ENCODE assay signal across 29 cellular contexts in the genomic region with DNA sequence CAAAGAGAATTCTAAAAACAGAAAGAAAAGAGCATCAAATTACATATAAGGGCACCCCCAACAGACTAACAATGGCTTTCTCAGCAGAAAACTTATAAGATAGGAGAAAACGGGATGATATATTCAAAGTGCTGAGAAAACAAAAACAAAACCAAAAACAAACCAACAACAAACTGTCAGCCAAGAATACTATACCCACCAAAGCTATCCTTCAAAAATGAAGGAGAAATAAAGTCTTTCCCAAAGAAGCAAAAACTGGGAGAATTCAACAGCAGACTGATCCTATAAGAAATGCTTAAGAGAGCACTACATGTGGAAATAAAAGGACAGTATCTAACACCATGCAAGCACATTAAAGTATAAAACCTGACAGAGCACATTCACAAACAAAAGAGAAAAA.
"Had no signal": no experiment of that assay in that cellular context is flagged by ENCODE, and none has a peak within 500 bp of the region (broad histone marks: within the 10 kb centered on the region; RNA-seq: fewer than 3 reads in every experiment).

No MANE protein-coding gene starts in this region.

- FAIRE-seq: endometrium, endothelial cell of umbilical vein had no signal

- H3K27ac ChIP-seq: body of pancreas, colonic mucosa, epithelial cell of prostate, esophagus squamous epithelium had no signal

- H3K27me3 ChIP-seq: body of pancreas, colonic mucosa, esophagus squamous epithelium had no signal

- H3K4me3 ChIP-seq: body of pancreas, colonic mucosa, esophagus squamous epithelium had no signal

- H3K36me3 ChIP-seq: colonic mucosa had no signal

- ATAC-seq: activated CD4-positive, alpha-beta T cell treated with anti-CD3 and anti-CD28 coated beads for 36 hours; activated CD8-positive, alpha-beta memory T cell treated with anti-CD3 and anti-CD28 coated beads, Interleukin-2, amount 10 ng/mL, durations not matched to agents 7 days and 5 days; activated CD8-positive, alpha-beta T cell treated with anti-CD3 and anti-CD28 coated beads, Interleukin-2, amount 10 ng/mL, durations not matched to agents 7 days and 5 days; activated naive CD4-positive, alpha-beta T cell treated with anti-CD3 and anti-CD28 coated beads, Interleukin-2, amount 50 U/mL, for 72 hours; body of pancreas had no signal

- H3K4me1 ChIP-seq: colonic mucosa had no signal

- H3K9me3 ChIP-seq: colonic mucosa had no signal

- H3K27ac Mint-ChIP-seq: activated CD4-positive, alpha-beta memory T cell treated with anti-CD3 and anti-CD28 coated beads for 36 hours; activated CD4-positive, alpha-beta T cell treated with anti-CD3 and anti-CD28 coated beads for 36 hours; activated CD4-positive, alpha-beta T cell treated with anti-CD3 and anti-CD28 coated beads, Interleukin-2, amount 10 ng/mL, durations not matched to agents 24 days and 14 days; activated CD8-positive, alpha-beta memory T cell treated with anti-CD3 and anti-CD28 coated beads, Interleukin-2, amount 10 ng/mL, durations not matched to agents 7 days and 5 days; activated CD8-positive, alpha-beta T cell treated with anti-CD3 and anti-CD28 coated beads, Interleukin-2, amount 10 ng/mL, durations not matched to agents 7 days and 5 days; activated naive CD4-positive, alpha-beta T cell treated with anti-CD3 and anti-CD28 coated beads, Interleukin-2, amount 10 ng/mL, durations not matched to agents 7 days and 5 days; activated naive CD4-positive, alpha-beta T cell treated with anti-CD3 and anti-CD28 coated beads, Interleukin-2, amount 50 U/mL, for 72 hours; activated naive CD8-positive, alpha-beta T cell treated with anti-CD3 and anti-CD28 coated beads, Interleukin-2, amount 10 ng/mL, durations not matched to agents 7 days and 5 days; activated T-helper 1 cell treated with anti-CD3 and anti-CD28 coated beads, Interleukin-12 subunit alpha, Interleukin-12 subunit beta, Interleukin-2, Interleukin-4 antibody, amounts not matched to agents 30 ng/mL and 10 ng/mL and 1 ng/mL, durations not matched to agents 14 hours and 24 hours and 36 hours; activated T-helper 2 cell treated with anti-CD3 and anti-CD28 coated beads, Interferon-gamma antibody, Interleukin-2, Interleukin-4, amounts not matched to agents 10 μg/mL and 5 μg/mL and 100 μg/mL, durations not matched to agents 14 hours and 24 hours and 36 hours had no signal

- H3K27me3 Mint-ChIP-seq: activated CD4-positive, alpha-beta memory T cell treated with anti-CD3 and anti-CD28 coated beads for 36 hours; activated CD4-positive, alpha-beta T cell treated with anti-CD3 and anti-CD28 coated beads for 36 hours; activated CD4-positive, alpha-beta T cell treated with anti-CD3 and anti-CD28 coated beads, Interleukin-2, amount 10 ng/mL, durations not matched to agents 24 days and 14 days; activated CD8-positive, alpha-beta memory T cell treated with anti-CD3 and anti-CD28 coated beads, Interleukin-2, amount 10 ng/mL, durations not matched to agents 7 days and 5 days; activated naive CD4-positive, alpha-beta T cell treated with anti-CD3 and anti-CD28 coated beads, Interleukin-2, amount 10 ng/mL, durations not matched to agents 7 days and 5 days; activated naive CD8-positive, alpha-beta T cell treated with anti-CD3 and anti-CD28 coated beads, Interleukin-2, amount 10 ng/mL, durations not matched to agents 7 days and 5 days had no signal

- DNase-seq: activated CD4-positive, alpha-beta memory T cell treated with anti-CD3 and anti-CD28 coated beads for 36 hours; activated CD4-positive, alpha-beta T cell treated with anti-CD3 and anti-CD28 coated beads for 36 hours; activated CD4-positive, alpha-beta T cell treated with anti-CD3 and anti-CD28 coated beads, Interleukin-2, amount 10 ng/mL, durations not matched to agents 24 days and 14 days; activated CD4-positive, CD25-positive, alpha-beta regulatory T cell; activated CD4-positive, CD25-positive, alpha-beta regulatory T cell treated with anti-CD3 and anti-CD28 coated beads, Interleukin-2, amount 50 U/mL, for 72 hours; activated CD8-positive, alpha-beta memory T cell treated with anti-CD3 and anti-CD28 coated beads, Interleukin-2, amount 10 ng/mL, durations not matched to agents 7 days and 5 days; activated CD8-positive, alpha-beta memory T cell treated with anti-CD3 and anti-CD28 coated beads, Interleukin-2, amount 50 U/mL, for 4 hours; activated CD8-positive, alpha-beta T cell treated with anti-CD3 and anti-CD28 coated beads, Interleukin-2, amount 10 ng/mL, durations not matched to agents 7 days and 5 days; activated effector memory CD4-positive, alpha-beta T cell treated with anti-CD3 and anti-CD28 coated beads, Interleukin-2, amount 50 U/mL, for 16 hours; activated naive CD4-positive, alpha-beta T cell treated with anti-CD3 and anti-CD28 coated beads, Interleukin-2, amount 10 ng/mL, durations not matched to agents 7 days and 5 days; activated naive CD8-positive, alpha-beta T cell treated with anti-CD3 and anti-CD28 coated beads, Interleukin-2, amount 10 ng/mL, durations not matched to agents 7 days and 5 days; activated T-cell treated with anti-CD3 and anti-CD28 coated beads, Interleukin-2, amount 50 U/mL, for 1 hour; activated T-cell treated with anti-CD3 and anti-CD28 coated beads, Interleukin-2, amount 50 U/mL, for 48 hours; amygdala; aorta; body of pancreas; caudate nucleus; cerebellar nuclear complex; colonic mucosa; effector CD8-positive, alpha-beta T cell; esophagus squamous epithelium; head of caudate nucleus; T-helper 2 cell had no signal

- H3K4me3 Mint-ChIP-seq: activated CD4-positive, alpha-beta memory T cell treated with anti-CD3 and anti-CD28 coated beads for 36 hours; activated CD4-positive, alpha-beta T cell treated with anti-CD3 and anti-CD28 coated beads for 36 hours; activated CD4-positive, alpha-beta T cell treated with anti-CD3 and anti-CD28 coated beads, Interleukin-2, amount 10 ng/mL, durations not matched to agents 24 days and 14 days; activated CD8-positive, alpha-beta memory T cell treated with anti-CD3 and anti-CD28 coated beads, Interleukin-2, amount 10 ng/mL, durations not matched to agents 7 days and 5 days; activated CD8-positive, alpha-beta T cell treated with anti-CD3 and anti-CD28 coated beads, Interleukin-2, amount 10 ng/mL, durations not matched to agents 7 days and 5 days; activated naive CD4-positive, alpha-beta T cell treated with anti-CD3 and anti-CD28 coated beads, Interleukin-2, amount 10 ng/mL, durations not matched to agents 7 days and 5 days; activated naive CD8-positive, alpha-beta T cell treated with anti-CD3 and anti-CD28 coated beads, Interleukin-2, amount 10 ng/mL, durations not matched to agents 7 days and 5 days; activated T-helper 1 cell treated with anti-CD3 and anti-CD28 coated beads, Interleukin-12 subunit alpha, Interleukin-12 subunit beta, Interleukin-2, Interleukin-4 antibody, amounts not matched to agents 30 ng/mL and 10 ng/mL and 1 ng/mL, durations not matched to agents 14 hours and 24 hours and 36 hours had no signal

- H3K4me1 Mint-ChIP-seq: activated CD4-positive, alpha-beta T cell treated with anti-CD3 and anti-CD28 coated beads for 36 hours; activated CD4-positive, alpha-beta T cell treated with anti-CD3 and anti-CD28 coated beads, Interleukin-2, amount 10 ng/mL, durations not matched to agents 24 days and 14 days; activated CD8-positive, alpha-beta memory T cell treated with anti-CD3 and anti-CD28 coated beads, Interleukin-2, amount 10 ng/mL, durations not matched to agents 7 days and 5 days; activated naive CD4-positive, alpha-beta T cell treated with anti-CD3 and anti-CD28 coated beads, Interleukin-2, amount 10 ng/mL, durations not matched to agents 7 days and 5 days; activated naive CD8-positive, alpha-beta T cell treated with anti-CD3 and anti-CD28 coated beads, Interleukin-2, amount 10 ng/mL, durations not matched to agents 7 days and 5 days had no signal
